Comparison of ENCODE assay signal across 8 cellular contexts in genomic region chr1:244862354-244862698, GRCh38. TPM values are rescaled to one million over a fixed set of nuclear protein-coding genes. Genes with fewer than 3 reads are reported as not detected.
DNase-seq lines count a peak whose midpoint lies in the region; ATAC-seq and TF ChIP-seq lines count a peak whose summit lies in the region.

No MANE protein-coding gene starts in this region.

- H3K9me3 Mint-ChIP-seq in activated T-helper 1 cell treated with anti-CD3 and anti-CD28 coated beads, Interleukin-12 subunit alpha, Interleukin-12 subunit beta, Interleukin-2, Interleukin-4 antibody, amounts not matched to agents 30 ng/mL and 10 ng/mL and 1 ng/mL, durations not matched to agents 14 hours and 24 hours and 36 hours, result no peaks in the 10 kb centered on the region
- H3K9me3 Mint-ChIP-seq in immature natural killer cell, result no peaks in the 10 kb centered on the region

- peaks cover 89% of the 10 kb centered on the region for H3K4me1 ChIP-seq in left ventricle myocardium inferior

- peaks cover 63% of the 10 kb centered on the region for H3K4me1 Mint-ChIP-seq in activated T-helper 1 cell treated with anti-CD3 and anti-CD28 coated beads, Interleukin-12 subunit alpha, Interleukin-12 subunit beta, Interleukin-2, Interleukin-4 antibody, amounts not matched to agents 30 ng/mL and 10 ng/mL and 1 ng/mL, durations not matched to agents 14 hours and 24 hours and 36 hours (ENCODE audit: low read depth)
- H3K4me1 Mint-ChIP-seq in immature natural killer cell, result peaks cover 60 to 79% of the 10 kb centered on the region in 2 donors

- no peak for ATAC-seq in left ventricle myocardium superior
- no peak for ATAC-seq in GM21717 (IDR thresholded peaks at IDR 0.05; ENCODE audit: unreplicated experiment)

- no peak for TF ChIP-seq CTCF in left ventricle myocardium inferior (IDR thresholded peaks at IDR 0.05; ENCODE audit: borderline replicate concordance)

- H3K9me3 ChIP-seq in left ventricle myocardium inferior (replicated peaks), result no peaks in the 10 kb centered on the region

- peak overlapping the region; percentile 99 for H3K4me3 ChIP-seq in left ventricle myocardium inferior

- H3K27me3 Mint-ChIP-seq in activated T-helper 1 cell treated with anti-CD3 and anti-CD28 coated beads, Interleukin-12 subunit alpha, Interleukin-12 subunit beta, Interleukin-2, Interleukin-4 antibody, amounts not matched to agents 30 ng/mL and 10 ng/mL and 1 ng/mL, durations not matched to agents 14 hours and 24 hours and 36 hours (ENCODE audit: insufficient read depth), result no peaks in the 10 kb centered on the region
- H3K27me3 Mint-ChIP-seq in immature natural killer cell (ENCODE audit: low read depth in 3 of 3), result peaks cover 30 to 41% (median 39%) of the 10 kb centered on the region in 3 donors

- H3K4me3 Mint-ChIP-seq in activated T-helper 1 cell treated with anti-CD3 and anti-CD28 coated beads, Interleukin-12 subunit alpha, Interleukin-12 subunit beta, Interleukin-2, Interleukin-4 antibody, amounts not matched to agents 30 ng/mL and 10 ng/mL and 1 ng/mL, durations not matched to agents 14 hours and 24 hours and 36 hours, result peak overlapping the region; percentile 99
- peak overlapping the region; percentile 87 to 96 (median 92) for H3K4me3 Mint-ChIP-seq in immature natural killer cell

- DNase-seq in left ventricle myocardium inferior, result no peak
- no peak for DNase-seq in left ventricle myocardium superior
- DNase-seq in activated T-helper 1 cell treated with anti-CD3 and anti-CD28 coated beads, Interleukin-12 subunit alpha, Interleukin-12 subunit beta, Interleukin-2, Interleukin-4 antibody, amounts not matched to agents 30 ng/mL and 10 ng/mL and 1 ng/mL, durations not matched to agents 14 hours and 24 hours and 36 hours (ENCODE audit: low spot score), result peak; percentile 2
- DNase-seq in immature natural killer cell, result peak in 2 of 3 donors; percentile 67
- DNase-seq in superior temporal gyrus (ENCODE audit: extremely low spot score), result peak; percentile 42
- DNase-seq in GM03348 (ENCODE audit: low spot score), result no peak
- no peak for DNase-seq in DMS79 treated with DMSO at 0.1 percent for 48 hours (lab: John Stamatoyannopoulos, UW)

- peaks cover 47% of the 10 kb centered on the region for H3K36me3 Mint-ChIP-seq in activated T-helper 1 cell treated with anti-CD3 and anti-CD28 coated beads, Interleukin-12 subunit alpha, Interleukin-12 subunit beta, Interleukin-2, Interleukin-4 antibody, amounts not matched to agents 30 ng/mL and 10 ng/mL and 1 ng/mL, durations not matched to agents 14 hours and 24 hours and 36 hours (ENCODE audit: low read depth)
- H3K36me3 Mint-ChIP-seq in immature natural killer cell, result peaks cover 21 to 32% (median 28%) of the 10 kb centered on the region in 3 donors

- intact Hi-C loops in left ventricle myocardium inferior (cut with micrococcal nuclease) (loop anchor here (2.0 to 10.0 kb wide), 2 partner anchors 108 to 182 kb away; no protein-coding TSS in a partner anchor), left ventricle myocardium superior (cut with micrococcal nuclease) (no loop called here)
- intact Hi-C loops in activated T-helper 1 cell treated with anti-CD3 and anti-CD28 coated beads, Interleukin-12 subunit alpha, Interleukin-12 subunit beta, Interleukin-2, Interleukin-4 antibody, amounts not matched to agents 30 ng/mL and 10 ng/mL and 1 ng/mL, durations not matched to agents 14 hours and 24 hours and 36 hours (cut with micrococcal nuclease), result loop anchor here (1.0 to 10.0 kb wide), 7 partner anchors 11 to 1860 kb away; partner anchors contain the start of genes CEP170, CNST, KIF26B and SCCPDH

- no peaks in the 10 kb centered on the region for H3K27me3 ChIP-seq in left ventricle myocardium inferior (ENCODE audit: low read depth)

- H3K27ac ChIP-seq in left ventricle myocardium inferior (replicated peaks), result peak overlapping the region; percentile 100

- peak overlapping the region; percentile 98 for H3K27ac Mint-ChIP-seq in activated T-helper 1 cell treated with anti-CD3 and anti-CD28 coated beads, Interleukin-12 subunit alpha, Interleukin-12 subunit beta, Interleukin-2, Interleukin-4 antibody, amounts not matched to agents 30 ng/mL and 10 ng/mL and 1 ng/mL, durations not matched to agents 14 hours and 24 hours and 36 hours
- peak overlapping the region; percentile 92 to 99 (median 98) for H3K27ac Mint-ChIP-seq in immature natural killer cell

- peaks cover 35% of the 10 kb centered on the region for H3K36me3 ChIP-seq in left ventricle myocardium inferior

RNA-seq across cellular contexts. Expression of gene HNRNPU, which starts 2.0 kb away (rescaled TPM):
- total RNA-seq in left ventricle myocardium inferior, result 167 TPM
- 183 TPM for total RNA-seq in left ventricle myocardium superior
- 566 and 573 TPM in 2 replicates for total RNA-seq in activated T-helper 1 cell treated with anti-CD3 and anti-CD28 coated beads, Interleukin-12 subunit alpha, Interleukin-12 subunit beta, Interleukin-2, Interleukin-4 antibody, amounts not matched to agents 30 ng/mL and 10 ng/mL and 1 ng/mL, durations not matched to agents 14 hours and 24 hours and 36 hours
- 100 to 1,000 TPM; 110 to 398 (median 137) TPM for polyA plus RNA-seq in immature natural killer cell

RNA-seq across cellular contexts. Expression of gene COX20, which starts 26.9 kb away (rescaled TPM):
- 68.8 TPM for total RNA-seq in left ventricle myocardium inferior
- 63.7 TPM for total RNA-seq in left ventricle myocardium superior
- total RNA-seq in activated T-helper 1 cell treated with anti-CD3 and anti-CD28 coated beads, Interleukin-12 subunit alpha, Interleukin-12 subunit beta, Interleukin-2, Interleukin-4 antibody, amounts not matched to agents 30 ng/mL and 10 ng/mL and 1 ng/mL, durations not matched to agents 14 hours and 24 hours and 36 hours, result 27.4 and 27.6 TPM in 2 replicates
- polyA plus RNA-seq in immature natural killer cell, result 10 to 100 TPM; 41.5 to 57.4 (median 43.8) TPM

Comparison
In these comparisons a context has a peak if more than half of its experiments do, and no peak if none do; other contexts are left out.
1. DNase-seq: peak in activated T-helper 1 cell treated with anti-CD3 and anti-CD28 coated beads, Interleukin-12 subunit alpha, Interleukin-12 subunit beta, Interleukin-2, Interleukin-4 antibody, amounts not matched to agents 30 ng/mL and 10 ng/mL and 1 ng/mL, durations not matched to agents 14 hours and 24 hours and 36 hours (single experiment), immature natural killer cell (2 of 3) and superior temporal gyrus (single experiment); none in left ventricle myocardium inferior (single experiment), left ventricle myocardium superior (single experiment), GM03348 (single experiment) and DMS79 treated with DMSO at 0.1 percent for 48 hours (single experiment).